In genomic region chr19:44753619-44753931, GRCh38 we compare ENCODE assay signal across 9 cellular contexts. TPM values are rescaled to one million over a fixed set of nuclear protein-coding genes. Genes with fewer than 3 reads are reported as not detected.
DNase-seq lines count a peak whose midpoint lies in the region; ATAC-seq, FAIRE-seq and TF ChIP-seq lines count a peak whose summit lies in the region.
"Had no signal": no experiment of that assay in that cellular context is flagged by ENCODE, and none has a peak within 500 bp of the region (broad histone marks: within the 10 kb centered on the region; RNA-seq: fewer than 3 reads in every experiment).

No MANE protein-coding gene starts in this region.

- under 1% methylated on average over 12 of the region's 12 CpGs for WGBS in liver
- WGBS in HepG2 (ENCODE audit: low lambda C conversion rate) = 83% methylated on average over 12 of the region's 12 CpGs
- WGBS in mesodermal cell (ENCODE audit: insufficient coverage in 2 of 2), 2 experiments = 0% methylated on average over 1 to 3 of the region's 12 CpGs

- TF ChIP-seq EP300 in HepG2 (IDR thresholded peaks at IDR 0.05; ENCODE audit: low read depth in 2 of 2, low read length in 2 of 2) (no peak), HepG2 (CRISPR knock-in tag; IDR thresholded peaks at IDR 0.05; ENCODE audit: borderline replicate concordance) (no peak)

- TF ChIP-seq CTCF in liver (IDR thresholded peaks at IDR 0.05; ENCODE audit: low read depth, low read length, missing input control) (no peak), HepG2 (CRISPR knock-in tag; IDR thresholded peaks at IDR 0.05) (no peak), breast epithelium (IDR thresholded peaks at IDR 0.05) (no peak), vagina (IDR thresholded peaks at IDR 0.05) (no peak)

- CTCF ChIA-PET in HepG2 (lab: Yijun Ruan, JAX; ENCODE audit: low intra/inter-chr PET ratio, low total read pairs) = no interaction called here

- TF ChIP-seq POLR2A in HepG2 (IDR thresholded peaks at IDR 0.05; ENCODE audit: insufficient read depth in 1 of 2, low read depth in 2 of 2, low read length in 2 of 2) = no peak
- TF ChIP-seq POLR2A in breast epithelium (IDR thresholded peaks at IDR 0.05) = no peak
- no peak for TF ChIP-seq POLR2A in vagina (IDR thresholded peaks at IDR 0.05)

- H3K27me3 ChIP-seq in liver (ENCODE audit: control insufficient read depth in 4 of 4, insufficient read depth in 4 of 4, low read length in 3 of 4) = no peaks in the 10 kb centered on the region
- H3K27me3 ChIP-seq in HepG2 (ENCODE audit: control insufficient read depth in 1 of 2, insufficient read depth in 2 of 2, low read length in 2 of 2) = no peaks in the 10 kb centered on the region
- no peaks in the 10 kb centered on the region for H3K27me3 ChIP-seq in breast epithelium
- no peaks in the 10 kb centered on the region for H3K27me3 ChIP-seq in vagina

- ATAC-seq in HepG2 = no peak
- no peak for ATAC-seq in HG03039 (IDR thresholded peaks at IDR 0.05; ENCODE audit: unreplicated experiment)

- intact Hi-C loops in HepG2 (cut with micrococcal nuclease; ENCODE audit: unreplicated experiment) (no loop called here), breast epithelium (cut with DNase I; ENCODE audit: low total_unique reads) (no loop called here), vagina (cut with DNase I) (no loop called here)

- POLR2A ChIA-PET in HepG2 (lab: Yijun Ruan, JAX) = interaction anchor here (0.7 to 2.1 kb wide), 7 partner anchors 11 to 62 kb away, joined by 3 to 9 read pairs (median 4); no protein-coding TSS in a partner anchor

- H3K4me2 ChIP-seq in HepG2 (ENCODE audit: low read depth, low read length) = no peak overlapping the region

- H3K4me1 ChIP-seq in liver (ENCODE audit: control insufficient read depth in 4 of 4, insufficient read depth in 4 of 4, low read length in 3 of 4) (peaks cover 27 to 55% (median 43%) of the 10 kb centered on the region in 4 donors), HepG2 (ENCODE audit: insufficient read depth, low read length) (peaks cover 61% of the 10 kb centered on the region), breast epithelium (peaks cover 23 to 37% of the 10 kb centered on the region in 2 donors), mesodermal cell (ENCODE audit: control insufficient read depth, insufficient read depth, low read length, poor library complexity, severe bottlenecking) (peaks cover 26% of the 10 kb centered on the region), vagina (peaks cover 88% of the 10 kb centered on the region)

- H3K9ac ChIP-seq in liver (ENCODE audit: low read depth in 1 of 2, low read length in 2 of 2) = peak overlapping the region; percentile 63 to 66
- H3K9ac ChIP-seq in HepG2 (ENCODE audit: insufficient read depth, low read depth, low read length) = no peak overlapping the region

- TF ChIP-seq RAD21 in liver (IDR thresholded peaks at IDR 0.05) = no peak
- no peak for TF ChIP-seq RAD21 in HepG2 (CRISPR knock-in tag; IDR thresholded peaks at IDR 0.05)

- FAIRE-seq in HepG2 (lab: Jason Lieb, UNC) = no peak

- DNase-seq in HepG2 (ENCODE audit: low spot score) (no peak), breast epithelium (ENCODE audit: low spot score in 2 of 2) (no peak), vagina (ENCODE audit: extremely low spot score in 2 of 2) (no peak), middle frontal gyrus (ENCODE audit: extremely low spot score, low spot score) (no peak), AML-193 (lab: John Stamatoyannopoulos, UW) (no peak)

- no peaks in the 10 kb centered on the region for H4K20me1 ChIP-seq in HepG2 (ENCODE audit: insufficient read depth, low read length)

- H3K4me3 ChIP-seq in liver (ENCODE audit: low read depth in 1 of 3, low read length in 3 of 3) = peak overlapping the region; percentile 51 to 60 (median 59)
- no peak overlapping the region for H3K4me3 ChIP-seq in HepG2 (replicated peaks in 1 of 3; ENCODE audit: insufficient read depth in 1 of 3, low read depth in 2 of 3, low read length in 3 of 3)
- peak overlapping the region; percentile 40 to 72 (median 51) for H3K4me3 ChIP-seq in breast epithelium
- H3K4me3 ChIP-seq in mesodermal cell (ENCODE audit: extremely low read depth, insufficient read depth, low read length, poor library complexity, severe bottlenecking) = peak overlapping the region; percentile 19
- H3K4me3 ChIP-seq in vagina = peak overlapping the region; percentile 43 to 52

- H3K36me3 ChIP-seq in liver (ENCODE audit: control insufficient read depth in 4 of 4, insufficient read depth in 3 of 4, low read depth in 1 of 4, low read length in 3 of 4) = peaks cover 17 to 35% (median 28%) of the 10 kb centered on the region in 4 donors
- H3K36me3 ChIP-seq in HepG2 (replicated peaks in 1 of 2; ENCODE audit: control insufficient read depth in 1 of 2, insufficient read depth in 2 of 2, low read length in 2 of 2) = peaks cover 8 to 21% of the 10 kb centered on the region in 2 experiments; a peak in 4 of 5 replicates
- no peaks in the 10 kb centered on the region for H3K36me3 ChIP-seq in breast epithelium
- H3K36me3 ChIP-seq in mesodermal cell (ENCODE audit: control insufficient read depth, insufficient read depth, low read length) = peaks cover 2% of the 10 kb centered on the region
- peaks cover 0 to 17% of the 10 kb centered on the region in 2 donors for H3K36me3 ChIP-seq in vagina

- H3K79me2 ChIP-seq in HepG2 (ENCODE audit: insufficient read depth, low read length) = peaks cover 16% of the 10 kb centered on the region

- H2AFZ ChIP-seq in HepG2 (ENCODE audit: low read length) = no peak overlapping the region

- no TSS peak for BruUV-seq in HepG2 (replicated peaks; lab: Mats Ljungman, UMichigan)

- in situ Hi-C loops in HepG2 (cut with HindIII; ENCODE audit: extremely low pct_ligation_motif_present, low pct_unique_long_range_greater_than_20kb) = no loop called here

- H3K9me3 ChIP-seq in liver (ENCODE audit: control insufficient read depth in 4 of 4, low read length in 3 of 4) (no peaks in the 10 kb centered on the region), HepG2 (ENCODE audit: low read length) (no peaks in the 10 kb centered on the region), breast epithelium (no peaks in the 10 kb centered on the region), mesodermal cell (ENCODE audit: control insufficient read depth, low read length) (no peaks in the 10 kb centered on the region), vagina (no peaks in the 10 kb centered on the region)

- peak overlapping the region; percentile 85 to 92 for H3K27ac ChIP-seq in liver (ENCODE audit: low read depth in 1 of 2, low read length in 2 of 2)
- no peak overlapping the region for H3K27ac ChIP-seq in HepG2 (ENCODE audit: extremely low read length, insufficient read depth, low read length)
- peak overlapping the region; percentile 86 to 95 for H3K27ac ChIP-seq in breast epithelium
- no peak overlapping the region for H3K27ac ChIP-seq in mesodermal cell (ENCODE audit: low read depth, low read length, severe bottlenecking)
- peak overlapping the region; percentile 92 for H3K27ac ChIP-seq in vagina

RNA-seq across cellular contexts. Expression of gene BCL3, which starts 5.1 kb away (rescaled TPM):
- total RNA-seq in liver = 10 to 100 TPM in 1 of 2 donors, 1 to 10 TPM in 1; 4.5 to 29.1 TPM
- polyA plus RNA-seq in liver = 10 to 100 TPM; 10.3 to 63.6 TPM
- total RNA-seq in HepG2 (2016; rRNA removed; fragmentation: Illumina TruSeq; extraction: Trizol) = 2.0 and 4.0 TPM in 2 replicates
- 4.5 and 8.9 TPM in 2 replicates for total RNA-seq in HepG2 (2016; cell fraction: cytosol; rRNA removed; fragmentation: Illumina TruSeq; extraction: Trizol; ENCODE audit: low read depth)
- total RNA-seq in HepG2 (2016; cell fraction: insoluble cytoplasmic fraction; rRNA removed; fragmentation: Illumina TruSeq; extraction: Trizol) = 1.9 and 4.2 TPM in 2 replicates
- total RNA-seq in HepG2 (2016; cell fraction: membrane; rRNA removed; fragmentation: Illumina TruSeq; extraction: Trizol) = 8.2 and 10.1 TPM in 2 replicates
- 3.1 and 4.6 TPM in 2 replicates for total RNA-seq in HepG2 (2016; cell fraction: nucleus; rRNA removed; fragmentation: Illumina TruSeq; extraction: Trizol)
- 2.3 and 2.6 TPM in 2 replicates for polyA plus RNA-seq in HepG2 (2011; rRNA removed)
- 1.8 and 3.4 TPM in 2 replicates for polyA plus RNA-seq in HepG2 (2011; cell fraction: cytosol; rRNA removed)
- 23.1 and 29.5 TPM in 2 replicates for polyA plus RNA-seq in HepG2 (2011; cell fraction: nucleus; rRNA removed)
- polyA plus RNA-seq in HepG2 (2012) = 6.8 and 9.9 TPM in 2 replicates
- polyA plus RNA-seq in HepG2 (2016; cell fraction: cytosol; fragmentation: Illumina TruSeq; extraction: Trizol; ENCODE audit: low read depth) = 13.0 TPM in 2 replicates
- 8.2 and 12.0 TPM in 2 replicates for polyA plus RNA-seq in HepG2 (2016; cell fraction: insoluble cytoplasmic fraction; fragmentation: Illumina TruSeq; extraction: Trizol; ENCODE audit: low read depth)
- 18.9 and 20.6 TPM in 2 replicates for polyA plus RNA-seq in HepG2 (2016; cell fraction: membrane; fragmentation: Illumina TruSeq; extraction: Trizol; ENCODE audit: low read depth)
- polyA plus RNA-seq in HepG2 (2016; cell fraction: nucleus; fragmentation: Illumina TruSeq; extraction: Trizol; ENCODE audit: insufficient read depth, low read depth) = 17.9 and 18.7 TPM in 2 replicates
- 5.3 and 5.6 TPM in 2 replicates for polyA minus RNA-seq in HepG2 (2011; rRNA and poly(A)+ RNA removed; ENCODE audit: low replicate concordance)
- polyA minus RNA-seq in HepG2 (2011; cell fraction: cytosol; rRNA and poly(A)+ RNA removed) = 4.7 and 5.7 TPM in 2 replicates
- 3.2 and 4.1 TPM in 2 replicates for polyA minus RNA-seq in HepG2 (2011; cell fraction: nucleus; rRNA and poly(A)+ RNA removed)
- total RNA-seq in breast epithelium = 10 to 100 TPM in 2 of 3 donors, 1 to 10 TPM in 1; 4.3 to 37.6 (median 34.4) TPM
- 11.8 TPM for polyA plus RNA-seq in mesodermal cell (2013, experiment 1 of 2)
- polyA plus RNA-seq in mesodermal cell (2013, experiment 2 of 2) = 10.7 TPM
- 86.9 TPM for total RNA-seq in vagina

RNA-seq across cellular contexts. Expression of gene CBLC, which starts 24.1 kb away (rescaled TPM):
- 10 to 100 TPM in 1 of 2 donors, 1 to 10 TPM in 1; 2.1 to 14.0 TPM for total RNA-seq in liver
- 1 to 10 TPM; 8.0 to 9.6 TPM for polyA plus RNA-seq in liver
- 1.1 and 1.8 TPM in 2 replicates for total RNA-seq in HepG2 (2016; rRNA removed; fragmentation: Illumina TruSeq; extraction: Trizol)
- 0.81 and 0.97 TPM in 2 replicates for total RNA-seq in HepG2 (2016; cell fraction: cytosol; rRNA removed; fragmentation: Illumina TruSeq; extraction: Trizol; ENCODE audit: low read depth)
- total RNA-seq in HepG2 (2016; cell fraction: insoluble cytoplasmic fraction; rRNA removed; fragmentation: Illumina TruSeq; extraction: Trizol) = 0.91 and 1.8 TPM in 2 replicates
- 1.1 and 1.2 TPM in 2 replicates for total RNA-seq in HepG2 (2016; cell fraction: membrane; rRNA removed; fragmentation: Illumina TruSeq; extraction: Trizol)
- total RNA-seq in HepG2 (2016; cell fraction: nucleus; rRNA removed; fragmentation: Illumina TruSeq; extraction: Trizol) = 1.6 and 2.7 TPM in 2 replicates
- 2.6 and 4.3 TPM in 2 replicates for polyA plus RNA-seq in HepG2 (2011; rRNA removed)
- polyA plus RNA-seq in HepG2 (2011; cell fraction: cytosol; rRNA removed) = 1.4 and 2.1 TPM in 2 replicates
- polyA plus RNA-seq in HepG2 (2011; cell fraction: nucleus; rRNA removed) = 13.9 and 14.3 TPM in 2 replicates
- polyA plus RNA-seq in HepG2 (2012) = 1.8 and 2.3 TPM in 2 replicates
- polyA plus RNA-seq in HepG2 (2016; cell fraction: cytosol; fragmentation: Illumina TruSeq; extraction: Trizol; ENCODE audit: low read depth) = 0.87 and 0.89 TPM in 2 replicates
- 1.1 and 1.9 TPM in 2 replicates for polyA plus RNA-seq in HepG2 (2016; cell fraction: insoluble cytoplasmic fraction; fragmentation: Illumina TruSeq; extraction: Trizol; ENCODE audit: low read depth)
- polyA plus RNA-seq in HepG2 (2016; cell fraction: membrane; fragmentation: Illumina TruSeq; extraction: Trizol; ENCODE audit: low read depth) = 0.50 and 0.61 TPM in 2 replicates
- 4.5 and 5.6 TPM in 2 replicates for polyA plus RNA-seq in HepG2 (2016; cell fraction: nucleus; fragmentation: Illumina TruSeq; extraction: Trizol; ENCODE audit: insufficient read depth, low read depth)
- polyA minus RNA-seq in HepG2 (2011; rRNA and poly(A)+ RNA removed; ENCODE audit: low replicate concordance) = 0.33 and 11.2 TPM in 2 replicates
- polyA minus RNA-seq in HepG2 (2011; cell fraction: cytosol; rRNA and poly(A)+ RNA removed) = 1.4 and 2.2 TPM in 2 replicates
- polyA minus RNA-seq in HepG2 (2011; cell fraction: nucleus; rRNA and poly(A)+ RNA removed) = 3.9 and 5.8 TPM in 2 replicates
- 10 to 100 TPM in 2 of 3 donors, not detected in 1; 15.7 to 18.1 TPM for total RNA-seq in breast epithelium
- polyA plus RNA-seq in mesodermal cell (2013, experiment 1 of 2) = not detected
- polyA plus RNA-seq in mesodermal cell (2013, experiment 2 of 2) = not detected
- 42.2 TPM for total RNA-seq in vagina
- total RNA-seq: LHCN-M2 had no signal

RNA-seq across cellular contexts. Expression of gene CEACAM16, which starts 54.6 kb away (rescaled TPM):
- total RNA-seq in liver (under 1 TPM in 1 of 2 donors, not detected in 1; 0.09 TPM), HepG2 (2016; rRNA removed; fragmentation: Illumina TruSeq; extraction: Trizol) (not detected in 2 replicates), breast epithelium (not detected), vagina (not detected)
- polyA plus RNA-seq in liver (not detected), HepG2 (2011; rRNA removed) (not detected in 2 replicates)
- total RNA-seq in HepG2 (2016; cell fraction: cytosol; rRNA removed; fragmentation: Illumina TruSeq; extraction: Trizol; ENCODE audit: low read depth) = not detected in 2 replicates
- total RNA-seq in HepG2 (2016; cell fraction: insoluble cytoplasmic fraction; rRNA removed; fragmentation: Illumina TruSeq; extraction: Trizol) = not detected in 2 replicates
- total RNA-seq in HepG2 (2016; cell fraction: membrane; rRNA removed; fragmentation: Illumina TruSeq; extraction: Trizol) = not detected in 2 replicates
- not detected in 2 replicates for total RNA-seq in HepG2 (2016; cell fraction: nucleus; rRNA removed; fragmentation: Illumina TruSeq; extraction: Trizol)
- polyA plus RNA-seq in HepG2 (2011; cell fraction: cytosol; rRNA removed) = not detected in 2 replicates
- not detected in 2 replicates for polyA plus RNA-seq in HepG2 (2011; cell fraction: nucleus; rRNA removed)
- polyA plus RNA-seq in HepG2 (2012) = not detected in 2 replicates
- polyA plus RNA-seq in HepG2 (2016; cell fraction: cytosol; fragmentation: Illumina TruSeq; extraction: Trizol; ENCODE audit: low read depth) = not detected in 2 replicates
- polyA plus RNA-seq in HepG2 (2016; cell fraction: insoluble cytoplasmic fraction; fragmentation: Illumina TruSeq; extraction: Trizol; ENCODE audit: low read depth) = not detected in 2 replicates
- not detected in 2 replicates for polyA plus RNA-seq in HepG2 (2016; cell fraction: membrane; fragmentation: Illumina TruSeq; extraction: Trizol; ENCODE audit: low read depth)
- polyA plus RNA-seq in HepG2 (2016; cell fraction: nucleus; fragmentation: Illumina TruSeq; extraction: Trizol; ENCODE audit: insufficient read depth, low read depth) = not detected in 2 replicates
- not detected in 2 replicates for polyA minus RNA-seq in HepG2 (2011; rRNA and poly(A)+ RNA removed; ENCODE audit: low replicate concordance)
- polyA minus RNA-seq in HepG2 (2011; cell fraction: cytosol; rRNA and poly(A)+ RNA removed) = not detected in 2 replicates
- polyA minus RNA-seq in HepG2 (2011; cell fraction: nucleus; rRNA and poly(A)+ RNA removed) = not detected in 2 replicates
- polyA plus RNA-seq in mesodermal cell (2013, experiment 1 of 2) = not detected
- not detected for polyA plus RNA-seq in mesodermal cell (2013, experiment 2 of 2)
- total RNA-seq: LHCN-M2 had no signal

RNA-seq across cellular contexts. Expression of gene BCAM, which starts 55.3 kb away (rescaled TPM):
- total RNA-seq in liver (10 to 100 TPM; 15.1 to 87.4 TPM), HepG2 (2016; rRNA removed; fragmentation: Illumina TruSeq; extraction: Trizol) (30.6 and 51.2 TPM in 2 replicates), breast epithelium (100 to 1,000 TPM in 1 of 3 donors, 10 to 100 TPM in 2; 17.1 to 102 (median 75.4) TPM), vagina (57.2 TPM)
- polyA plus RNA-seq in liver (10 to 100 TPM; 10.5 to 23.1 TPM), HepG2 (2011; rRNA removed) (62.7 and 68.0 TPM in 2 replicates)
- 13.8 and 14.2 TPM in 2 replicates for total RNA-seq in HepG2 (2016; cell fraction: cytosol; rRNA removed; fragmentation: Illumina TruSeq; extraction: Trizol; ENCODE audit: low read depth)
- 22.1 and 59.2 TPM in 2 replicates for total RNA-seq in HepG2 (2016; cell fraction: insoluble cytoplasmic fraction; rRNA removed; fragmentation: Illumina TruSeq; extraction: Trizol)
- 23.6 and 25.3 TPM in 2 replicates for total RNA-seq in HepG2 (2016; cell fraction: membrane; rRNA removed; fragmentation: Illumina TruSeq; extraction: Trizol)
- total RNA-seq in HepG2 (2016; cell fraction: nucleus; rRNA removed; fragmentation: Illumina TruSeq; extraction: Trizol) = 82.3 and 107 TPM in 2 replicates
- polyA plus RNA-seq in HepG2 (2011; cell fraction: cytosol; rRNA removed) = 30.5 and 43.7 TPM in 2 replicates
- 347 and 430 TPM in 2 replicates for polyA plus RNA-seq in HepG2 (2011; cell fraction: nucleus; rRNA removed)
- 225 and 263 TPM in 2 replicates for polyA plus RNA-seq in HepG2 (2012)
- 20.9 and 22.6 TPM in 2 replicates for polyA plus RNA-seq in HepG2 (2016; cell fraction: cytosol; fragmentation: Illumina TruSeq; extraction: Trizol; ENCODE audit: low read depth)
- 55.5 and 77.0 TPM in 2 replicates for polyA plus RNA-seq in HepG2 (2016; cell fraction: insoluble cytoplasmic fraction; fragmentation: Illumina TruSeq; extraction: Trizol; ENCODE audit: low read depth)
- polyA plus RNA-seq in HepG2 (2016; cell fraction: membrane; fragmentation: Illumina TruSeq; extraction: Trizol; ENCODE audit: low read depth) = 33.0 and 38.0 TPM in 2 replicates
- polyA plus RNA-seq in HepG2 (2016; cell fraction: nucleus; fragmentation: Illumina TruSeq; extraction: Trizol; ENCODE audit: insufficient read depth, low read depth) = 426 and 433 TPM in 2 replicates
- polyA minus RNA-seq in HepG2 (2011; rRNA and poly(A)+ RNA removed; ENCODE audit: low replicate concordance) = 67.0 TPM in 1 of 2 replicates, not detected in the other
- 53.4 and 68.9 TPM in 2 replicates for polyA minus RNA-seq in HepG2 (2011; cell fraction: cytosol; rRNA and poly(A)+ RNA removed)
- 37.1 and 45.6 TPM in 2 replicates for polyA minus RNA-seq in HepG2 (2011; cell fraction: nucleus; rRNA and poly(A)+ RNA removed)
- 18.1 TPM for polyA plus RNA-seq in mesodermal cell (2013, experiment 1 of 2)
- 14.9 TPM for polyA plus RNA-seq in mesodermal cell (2013, experiment 2 of 2)

Comparison
In these comparisons a context has a peak if more than half of its experiments do, and no peak if none do; other contexts are left out.
1. H3K27ac ChIP-seq: peak in liver (2 of 2), breast epithelium (2 of 2) and vagina (single experiment); none in HepG2 (single experiment) and mesodermal cell (single experiment).
2. H3K4me3 ChIP-seq: peak in liver (3 of 3), breast epithelium (3 of 3), mesodermal cell (single experiment) and vagina (2 of 2); none in HepG2 (0 of 3).